15 cellular contexts compared by ENCODE assay signal in genomic region chr16:12119562-12119961, GRCh38.
DNase-seq lines count a peak whose midpoint lies in the region; ATAC-seq and TF ChIP-seq lines count a peak whose summit lies in the region.
"Had no signal": no experiment of that assay in that cellular context is flagged by ENCODE, and none has a peak within 500 bp of the region (broad histone marks: within the 10 kb centered on the region; RNA-seq: fewer than 3 reads in every experiment).

No MANE protein-coding gene starts in this region.

- no peaks in the 10 kb centered on the region for H3K27me3 ChIP-seq in foreskin keratinocyte
- H3K27me3 ChIP-seq in psoas muscle (ENCODE audit: insufficient read depth in 3 of 3, low read length in 2 of 3): no peaks in the 10 kb centered on the region

- no peaks in the 10 kb centered on the region for H3K36me3 ChIP-seq in psoas muscle (ENCODE audit: insufficient read depth in 1 of 2, low read depth in 1 of 2)

- ATAC-seq in foreskin keratinocyte (peak; percentile 74), psoas muscle (no peak), GM21576 (IDR thresholded peaks at IDR 0.05; ENCODE audit: unreplicated experiment) (no peak)
- ATAC-seq: CD8-positive, alpha-beta T cell had no signal

- H3K4me3 ChIP-seq in psoas muscle: no peak overlapping the region

- intact Hi-C loops in posterior vena cava (cut with DNase I) (no loop called here), psoas muscle (cut with DNase I) (no loop called here)

- H3K4me1 ChIP-seq in foreskin keratinocyte (peaks cover 11% of the 10 kb centered on the region), psoas muscle (peaks cover 7% of the 10 kb centered on the region)

- WGBS in psoas muscle, 3 donors: 76 to 80% (median 78%) methylated on average over 5 of the region's 5 CpGs

- H3K9me3 ChIP-seq in psoas muscle: no peaks in the 10 kb centered on the region

- DNase-seq in GM03348 (ENCODE audit: low spot score) (peak; percentile 57), RPMI7951 (ENCODE audit: low read depth) (peak; percentile 47), foreskin keratinocyte (peak; percentile 22 to 59), posterior vena cava (ENCODE audit: low spot score) (peak; percentile 84), psoas muscle (no peak), activated gamma-delta T cell (lab: John Stamatoyannopoulos, UW) (no peak), NCI-H524 treated with DMSO at 0.1 percent for 48 hours (lab: John Stamatoyannopoulos, UW) (no peak)
- DNase-seq: activated CD4-positive, alpha-beta T cell treated with anti-CD3 and anti-CD28 coated beads, Interleukin-2, amount 50 U/mL, for 48 hours; activated naive CD4-positive, alpha-beta T cell treated with anti-CD3 and anti-CD28 coated beads for 36 hours; CD8-positive, alpha-beta T cell; NCI-H1105 treated with DMSO at 0.1 percent for 48 hours; stimulated activated CD4-positive, alpha-beta T cell treated with anti-CD3 and anti-CD28 coated beads, Interleukin-2, amount 100 ng/mL, for 48 hours; stimulated activated naive B cell treated with anti-CD40 and anti-IgM and Interleukin-4, amounts not matched to agents 10 μg/mL and 1 μg/mL and 100 μg/mL, for 72 hours; T-helper 1 cell had no signal

- TF ChIP-seq CTCF in foreskin keratinocyte (conservative IDR thresholded peaks at IDR 0.05) (no peak), psoas muscle (IDR thresholded peaks at IDR 0.05) (no peak)

- H3K27ac ChIP-seq in foreskin keratinocyte: peak overlapping the region; percentile 66
- no peak overlapping the region for H3K27ac ChIP-seq in psoas muscle

Comparison
In these comparisons a context has a peak if more than half of its experiments do, and no peak if none do; other contexts are left out.
1. DNase-seq: peak in GM03348 (single experiment), RPMI7951 (single experiment), foreskin keratinocyte (2 of 2) and posterior vena cava (single experiment); none in psoas muscle (0 of 2), activated gamma-delta T cell (single experiment) and NCI-H524 treated with DMSO at 0.1 percent for 48 hours (single experiment).